In genomic region chr4:8081621-8082516, GRCh38 we compare ENCODE assay signal across 16 cellular contexts.
A peak's percentile ranks its signal among the peaks of the same experiment; 100 is the strongest.
DNase-seq lines count a peak whose midpoint lies in the region; TF ChIP-seq lines count a peak whose summit lies in the region.
"Had no signal": no experiment of that assay in that cellular context is flagged by ENCODE, and none has a peak within 500 bp of the region (broad histone marks: within the 10 kb centered on the region; RNA-seq: fewer than 3 reads in every experiment).

No MANE protein-coding gene starts in this region.

- no TSS peak for BruUV-seq in mammary epithelial cell (replicated peaks; lab: Mats Ljungman, UMichigan)

- H4K20me1 ChIP-seq in mammary epithelial cell (ENCODE audit: insufficient read depth, low read length) (no peaks in the 10 kb centered on the region), GM23248 (ENCODE audit: insufficient read depth) (no peaks in the 10 kb centered on the region)

- no peak overlapping the region for H3K27ac ChIP-seq in mammary epithelial cell (ENCODE audit: insufficient read depth, low read depth, low read length)
- H3K27ac ChIP-seq in GM23248, result no peak overlapping the region
- H3K27ac ChIP-seq: 22Rv1, SJCRH30 had no signal

- no peaks in the 10 kb centered on the region for H3K9me3 Mint-ChIP-seq in chondrocyte (ENCODE audit: low read depth)

- CTCF ChIA-PET in mammary epithelial cell (lab: Charles Lee; ENCODE audit: low non-redundant PET), result no interaction called here

- 84% methylated on average over 18 of the region's 29 CpGs for WGBS in mammary epithelial cell (ENCODE audit: low coverage, missing lambda C conversion rate)
- 54 to 57% methylated on average over 29 of the region's 29 CpGs for WGBS in GM23248 (ENCODE audit: low coverage in 1 of 2, low lambda C conversion rate in 2 of 2, missing lambda C conversion rate in 2 of 2), 2 experiments

- H3K4me2 ChIP-seq in mammary epithelial cell (ENCODE audit: insufficient read depth, low read depth, low read length), result no peak overlapping the region
- no peak overlapping the region for H3K4me2 ChIP-seq in GM23248 (ENCODE audit: unreplicated experiment)

- H3K4me3 Mint-ChIP-seq in chondrocyte (ENCODE audit: unreplicated experiment), result no peak overlapping the region

- H3K36me3 ChIP-seq in mammary epithelial cell (ENCODE audit: insufficient read depth, low read length) (no peaks in the 10 kb centered on the region), GM23248 (ENCODE audit: low read depth) (no peaks in the 10 kb centered on the region)
- H3K36me3 ChIP-seq: HAP-1, SJCRH30 had no signal

- no peak for TF ChIP-seq CTCF in chondrocyte (IDR thresholded peaks at IDR 0.05)
- TF ChIP-seq CTCF in mammary epithelial cell (conservative IDR thresholded peaks at IDR 0.05 in 1 of 2, IDR thresholded peaks at IDR 0.05 in 1 of 2; ENCODE audit: extremely low read depth in 1 of 2, insufficient read depth in 1 of 2, low read depth in 1 of 2, low read length in 2 of 2), result no peak

- intact Hi-C loops in posterior vena cava (cut with DNase I) (no loop called here), mammary epithelial cell (cut with micrococcal nuclease) (no loop called here)

- H3K27me3 ChIP-seq in mammary epithelial cell (ENCODE audit: insufficient read depth, low read length) (no peaks in the 10 kb centered on the region), GM23248 (replicated peaks; ENCODE audit: insufficient read depth) (peaks cover 55% of the 10 kb centered on the region)

- H3K27me3 Mint-ChIP-seq in chondrocyte (ENCODE audit: low read depth), result peaks cover 47% of the 10 kb centered on the region

- peaks cover 4% of the 10 kb centered on the region for H3K4me1 Mint-ChIP-seq in chondrocyte (ENCODE audit: low read depth)

- no peak overlapping the region for H2AFZ ChIP-seq in mammary epithelial cell (ENCODE audit: low read depth, low read length)
- H2AFZ ChIP-seq in GM23248, result no peak overlapping the region

- H3K9me3 ChIP-seq in mammary epithelial cell (replicated peaks; ENCODE audit: insufficient read depth, low read length), result no peaks in the 10 kb centered on the region
- no peaks in the 10 kb centered on the region for H3K9me3 ChIP-seq in GM23248 (ENCODE audit: low read depth)
- H3K9me3 ChIP-seq: HAP-1, SJCRH30 had no signal

- H3K4me1 ChIP-seq in mammary epithelial cell (ENCODE audit: insufficient read depth, low read length) (no peaks in the 10 kb centered on the region), GM23248 (ENCODE audit: insufficient read depth) (no peaks in the 10 kb centered on the region)
- H3K4me1 ChIP-seq: HAP-1, SJCRH30 had no signal

- in situ Hi-C loops in mammary epithelial cell (cut with MboI; ENCODE audit: low sequenced_read_pairs in 2 of 2) (no loop called here), GM23248 (cut with MboI) (no loop called here)

- H3K27ac Mint-ChIP-seq in chondrocyte (ENCODE audit: unreplicated experiment), result no peak overlapping the region

- no peaks in the 10 kb centered on the region for H3K9me2 ChIP-seq in GM23248 (ENCODE audit: insufficient read depth)

- no peak overlapping the region for H3K9ac ChIP-seq in mammary epithelial cell (ENCODE audit: insufficient read depth, low read length)
- no peak overlapping the region for H3K9ac ChIP-seq in GM23248

- H3K36me3 Mint-ChIP-seq in chondrocyte (ENCODE audit: low read depth), result peaks cover 2% of the 10 kb centered on the region

- H3K4me3 ChIP-seq in mammary epithelial cell (replicated peaks in 1 of 3; ENCODE audit: insufficient read depth in 1 of 3, low read depth in 2 of 3, low read length in 3 of 3) (no peak overlapping the region), GM23248 (no peak overlapping the region)
- H3K4me3 ChIP-seq: HAP-1, SJCRH30 had no signal

- no peaks in the 10 kb centered on the region for H3K79me2 ChIP-seq in mammary epithelial cell (ENCODE audit: insufficient read depth, low read length)
- no peaks in the 10 kb centered on the region for H3K79me2 ChIP-seq in GM23248 (ENCODE audit: insufficient read depth)

- dilution Hi-C loops in mammary epithelial cell (cut with HindIII; ENCODE audit: low sequenced_read_pairs), result no loop called here

- no peaks in the 10 kb centered on the region for H3F3A ChIP-seq in GM23248 (ENCODE audit: insufficient read depth)

- DNase-seq in NCI-H187 (lab: John Stamatoyannopoulos, UW) (peak; percentile 27), NCI-H187 treated with DMSO at 0.1 percent for 48 hours (lab: John Stamatoyannopoulos, UW) (no peak), NCI-H2171 (lab: John Stamatoyannopoulos, UW) (peak; percentile 39), chondrocyte (ENCODE audit: low spot score) (peak; percentile 68), posterior vena cava (ENCODE audit: low spot score) (peak; percentile 78), mammary epithelial cell (no peak), GM23248 (no peak), cortex of kidney (lab: John Stamatoyannopoulos, UW) (no peak)
- DNase-seq: C1 segment of cervical spinal cord, DMS53, IMR-90, NCI-H146, NCI-H510A treated with DMSO at 0.1 percent for 48 hours, SJCRH30 had no signal

Comparison
In these comparisons a context has a peak if more than half of its experiments do, and no peak if none do; other contexts are left out.
1. DNase-seq: peak in NCI-H187 (2 of 2), NCI-H2171 (single experiment), chondrocyte (single experiment) and posterior vena cava (single experiment); none in NCI-H187 treated with DMSO at 0.1 percent for 48 hours (single experiment), mammary epithelial cell (single experiment), GM23248 (single experiment) and cortex of kidney (single experiment).